In genomic region chr1:5493708-5494390, GRCh38 we compare ENCODE assay signal across 19 cellular contexts.
DNase-seq lines count a peak whose midpoint lies in the region; ATAC-seq and TF ChIP-seq lines count a peak whose summit lies in the region.
"Had no signal": no experiment of that assay in that cellular context is flagged by ENCODE, and none has a peak within 500 bp of the region (broad histone marks: within the 10 kb centered on the region; RNA-seq: fewer than 3 reads in every experiment).

No MANE protein-coding gene starts in this region.

- intact Hi-C loops in prostate gland (cut with DNase I), result no loop called here

- WGBS in prostate gland, result 14% methylated on average over 12 of the region's 12 CpGs

- H3K27ac Mint-ChIP-seq in brain, result peak overlapping the region; percentile 4 to 80 (median 53)
- H3K27ac Mint-ChIP-seq in type B pancreatic cell, result peak overlapping the region; percentile 44
- H3K27ac Mint-ChIP-seq: B cell; CD4-positive, CD25-positive, alpha-beta regulatory T cell had no signal

- no peaks in the 10 kb centered on the region for H3K36me3 ChIP-seq in prostate gland

- ATAC-seq in GM18511 (IDR thresholded peaks at IDR 0.05; ENCODE audit: unreplicated experiment), result no peak

- DNase-seq in inferior parietal cortex (ENCODE audit: extremely low spot score), result peak; percentile 32
- DNase-seq in prostate gland (ENCODE audit: low spot score), result peak; percentile 57
- DNase-seq in type B pancreatic cell (ENCODE audit: extremely low spot score, unreplicated experiment), result no peak
- DNase-seq in activated gamma-delta T cell treated with Interleukin-2 at 50 U/mL for 16 hours, result no peak
- no peak for DNase-seq in NCI-H1930 (lab: John Stamatoyannopoulos, UW)
- DNase-seq: Calu3; CD4-positive, CD25-positive, alpha-beta regulatory T cell; DMS53; H9; IMR-90; Karpas-422; NCI-H1105; NCI-H1694 treated with DMSO at 0.1 percent for 48 hours; NCI-H446; NCI-H69; SIG-M5 had no signal

- no peak overlapping the region for H3K4me3 Mint-ChIP-seq in brain
- peak overlapping the region; percentile 40 for H3K4me3 Mint-ChIP-seq in type B pancreatic cell
- H3K4me3 Mint-ChIP-seq: B cell; CD4-positive, CD25-positive, alpha-beta regulatory T cell; H9 had no signal

- H3K36me3 Mint-ChIP-seq in brain (no peaks in the 10 kb centered on the region), type B pancreatic cell (no peaks in the 10 kb centered on the region)
- H3K36me3 Mint-ChIP-seq: CD4-positive, CD25-positive, alpha-beta regulatory T cell had no signal

- H3K27me3 ChIP-seq in prostate gland (replicated peaks; ENCODE audit: insufficient read depth), result no peaks in the 10 kb centered on the region

- TF ChIP-seq CTCF in brain (conservative IDR thresholded peaks at IDR 0.05) (no peak), prostate gland (IDR thresholded peaks at IDR 0.05) (no peak), type B pancreatic cell (conservative IDR thresholded peaks at IDR 0.05) (no peak)

- TF ChIP-seq POLR2A in prostate gland (IDR thresholded peaks at IDR 0.05), result no peak

- peak overlapping the region; percentile 37 to 53 for H3K27ac ChIP-seq in prostate gland

- peaks cover 0 to 7% (median 6%) of the 10 kb centered on the region in 5 experiments for H3K9me3 Mint-ChIP-seq in brain
- peaks cover 4% of the 10 kb centered on the region for H3K9me3 Mint-ChIP-seq in type B pancreatic cell
- H3K9me3 Mint-ChIP-seq: CD4-positive, CD25-positive, alpha-beta regulatory T cell had no signal

- H3K27me3 Mint-ChIP-seq in brain (peaks cover 3% of the 10 kb centered on the region), type B pancreatic cell (peaks cover 15% of the 10 kb centered on the region)
- H3K27me3 Mint-ChIP-seq: CD4-positive, CD25-positive, alpha-beta regulatory T cell had no signal

- H3K4me1 ChIP-seq in prostate gland (replicated peaks), result peaks cover 10% of the 10 kb centered on the region

- H3K4me3 ChIP-seq in prostate gland, result no peak overlapping the region

- H3K4me1 Mint-ChIP-seq in brain (peaks cover 41% of the 10 kb centered on the region), type B pancreatic cell (ENCODE audit: unreplicated experiment) (peaks cover 24% of the 10 kb centered on the region)
- H3K4me1 Mint-ChIP-seq: B cell; CD4-positive, CD25-positive, alpha-beta regulatory T cell had no signal

- no peaks in the 10 kb centered on the region for H3K9me3 ChIP-seq in prostate gland

Comparison
In these comparisons a context has a peak if more than half of its experiments do, and no peak if none do; other contexts are left out.
1. DNase-seq: peak in inferior parietal cortex (single experiment) and prostate gland (single experiment); none in type B pancreatic cell (single experiment), activated gamma-delta T cell treated with Interleukin-2 at 50 U/mL for 16 hours (single experiment) and NCI-H1930 (0 of 2).